10 cellular contexts compared by ENCODE assay signal in the genomic region with DNA sequence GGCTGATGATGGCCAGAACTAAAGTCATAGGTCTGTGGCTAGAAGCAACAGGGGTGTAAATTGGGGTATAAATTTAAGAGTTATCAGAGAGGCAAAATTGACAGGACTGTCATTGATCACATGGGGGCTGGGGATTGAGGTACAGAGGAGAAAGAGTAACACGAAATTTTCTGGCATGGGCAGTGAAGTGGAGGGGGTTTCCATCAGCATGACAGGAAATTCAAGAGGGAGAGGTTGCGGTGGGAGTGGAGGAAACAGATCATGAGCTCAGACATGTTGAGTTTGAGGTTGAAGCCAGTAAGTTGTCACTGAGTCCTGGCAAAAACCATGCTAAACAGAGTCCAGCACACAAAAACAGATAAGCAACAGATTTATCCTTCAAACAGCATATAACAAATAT.
DNase-seq lines count a peak whose midpoint lies in the region; ATAC-seq and TF ChIP-seq lines count a peak whose summit lies in the region.
"Had no signal": no experiment of that assay in that cellular context is flagged by ENCODE, and none has a peak within 500 bp of the region (broad histone marks: within the 10 kb centered on the region; RNA-seq: fewer than 3 reads in every experiment).

No MANE protein-coding gene starts in this region.

- no peaks in the 10 kb centered on the region for H3K9me3 ChIP-seq in GM23248 (ENCODE audit: low read depth)
- H3K9me3 ChIP-seq: SJCRH30 had no signal

- H3K4me3 ChIP-seq in brain microvascular endothelial cell (ENCODE audit: low read depth, low read length): no peak overlapping the region
- no peak overlapping the region for H3K4me3 ChIP-seq in GM23248
- H3K4me3 ChIP-seq: SJCRH30 had no signal

- H3K79me2 ChIP-seq in GM23248 (ENCODE audit: insufficient read depth): no peaks in the 10 kb centered on the region

- no peaks in the 10 kb centered on the region for H3K36me3 ChIP-seq in brain microvascular endothelial cell (replicated peaks)
- no peaks in the 10 kb centered on the region for H3K36me3 ChIP-seq in GM23248 (ENCODE audit: low read depth)
- H3K36me3 ChIP-seq: SJCRH30 had no signal

- TF ChIP-seq CTCF in brain microvascular endothelial cell (IDR thresholded peaks at IDR 0.05; ENCODE audit: low read depth, low read length, missing control alignments): no peak

- H3K27me3 Mint-ChIP-seq in activated T-helper 1 cell treated with anti-CD3 and anti-CD28 coated beads, Interleukin-12 subunit alpha, Interleukin-12 subunit beta, Interleukin-2, Interleukin-4 antibody, amounts not matched to agents 30 ng/mL and 10 ng/mL and 1 ng/mL, durations not matched to agents 14 hours and 24 hours and 36 hours (ENCODE audit: insufficient read depth): no peaks in the 10 kb centered on the region

- H3K27me3 ChIP-seq in brain microvascular endothelial cell (replicated peaks) (no peaks in the 10 kb centered on the region), GM23248 (replicated peaks; ENCODE audit: insufficient read depth) (no peaks in the 10 kb centered on the region)
- H3K27me3 ChIP-seq: SJCRH30 had no signal

- no peaks in the 10 kb centered on the region for H3K9me2 ChIP-seq in GM23248 (ENCODE audit: insufficient read depth)

- in situ Hi-C loops in brain microvascular endothelial cell (cut with HindIII; ENCODE audit: low pct_ligation_motif_present, low sequenced_read_pairs) (no loop called here), GM23248 (cut with MboI) (no loop called here)

- H3K36me3 Mint-ChIP-seq in activated T-helper 1 cell treated with anti-CD3 and anti-CD28 coated beads, Interleukin-12 subunit alpha, Interleukin-12 subunit beta, Interleukin-2, Interleukin-4 antibody, amounts not matched to agents 30 ng/mL and 10 ng/mL and 1 ng/mL, durations not matched to agents 14 hours and 24 hours and 36 hours (ENCODE audit: low read depth): peaks cover 4% of the 10 kb centered on the region

- no peak overlapping the region for H3K9ac ChIP-seq in GM23248

- WGBS in GM23248 (ENCODE audit: low coverage in 1 of 2, low lambda C conversion rate in 2 of 2, missing lambda C conversion rate in 2 of 2), 2 experiments: 47 to 50% methylated on average over 2 of the region's 2 CpGs

- intact Hi-C loops in activated T-helper 1 cell treated with anti-CD3 and anti-CD28 coated beads, Interleukin-12 subunit alpha, Interleukin-12 subunit beta, Interleukin-2, Interleukin-4 antibody, amounts not matched to agents 30 ng/mL and 10 ng/mL and 1 ng/mL, durations not matched to agents 14 hours and 24 hours and 36 hours (cut with micrococcal nuclease): loop anchor here (1.0 to 5.0 kb wide), 9 partner anchors 9 to 573 kb away; partner anchors contain the start of genes TPT1 and TSC22D1

- H3K27ac ChIP-seq in brain microvascular endothelial cell: no peak overlapping the region
- no peak overlapping the region for H3K27ac ChIP-seq in GM23248
- H3K27ac ChIP-seq: SJCRH30 had no signal

- ATAC-seq in GM19025 (IDR thresholded peaks at IDR 0.05; ENCODE audit: low read depth, unreplicated experiment) (peak; percentile 50), HG02973 (IDR thresholded peaks at IDR 0.05; ENCODE audit: unreplicated experiment) (peak; percentile 61)

- DNase-seq in activated T-helper 1 cell treated with anti-CD3 and anti-CD28 coated beads, Interleukin-12 subunit alpha, Interleukin-12 subunit beta, Interleukin-2, Interleukin-4 antibody, amounts not matched to agents 30 ng/mL and 10 ng/mL and 1 ng/mL, durations not matched to agents 14 hours and 24 hours and 36 hours (ENCODE audit: low spot score): peak; percentile 63
- peak; percentile 10 for DNase-seq in stimulated activated CD8-positive, alpha-beta memory T cell treated with anti-CD3 and anti-CD28 coated beads, Interleukin-12 subunit alpha, Interleukin-12 subunit beta, amount 100 ng/mL, for 4 hours (ENCODE audit: low read depth)
- DNase-seq in brain microvascular endothelial cell (no peak), NCI-H748 treated with DMSO at 0.1 percent for 48 hours (lab: John Stamatoyannopoulos, UW) (no peak), GM23248 (no peak)
- DNase-seq: amygdala, NCI-H1694, SJCRH30 had no signal

- no peaks in the 10 kb centered on the region for H4K20me1 ChIP-seq in GM23248 (ENCODE audit: insufficient read depth)

- peak overlapping the region; percentile 82 for H3K27ac Mint-ChIP-seq in activated T-helper 1 cell treated with anti-CD3 and anti-CD28 coated beads, Interleukin-12 subunit alpha, Interleukin-12 subunit beta, Interleukin-2, Interleukin-4 antibody, amounts not matched to agents 30 ng/mL and 10 ng/mL and 1 ng/mL, durations not matched to agents 14 hours and 24 hours and 36 hours

- peaks cover 56% of the 10 kb centered on the region for H3K4me1 Mint-ChIP-seq in activated T-helper 1 cell treated with anti-CD3 and anti-CD28 coated beads, Interleukin-12 subunit alpha, Interleukin-12 subunit beta, Interleukin-2, Interleukin-4 antibody, amounts not matched to agents 30 ng/mL and 10 ng/mL and 1 ng/mL, durations not matched to agents 14 hours and 24 hours and 36 hours (ENCODE audit: low read depth)

- H3K4me3 Mint-ChIP-seq in activated T-helper 1 cell treated with anti-CD3 and anti-CD28 coated beads, Interleukin-12 subunit alpha, Interleukin-12 subunit beta, Interleukin-2, Interleukin-4 antibody, amounts not matched to agents 30 ng/mL and 10 ng/mL and 1 ng/mL, durations not matched to agents 14 hours and 24 hours and 36 hours: peak overlapping the region; percentile 41

- H3K9me3 Mint-ChIP-seq in activated T-helper 1 cell treated with anti-CD3 and anti-CD28 coated beads, Interleukin-12 subunit alpha, Interleukin-12 subunit beta, Interleukin-2, Interleukin-4 antibody, amounts not matched to agents 30 ng/mL and 10 ng/mL and 1 ng/mL, durations not matched to agents 14 hours and 24 hours and 36 hours: peaks cover 3% of the 10 kb centered on the region

- H2AFZ ChIP-seq in GM23248: no peak overlapping the region

- no peak overlapping the region for H3K4me2 ChIP-seq in GM23248 (ENCODE audit: unreplicated experiment)

- 0 out of 2 replicates have a peak, but pooled peaks cover 7% of the 10 kb centered on the region for H3F3A ChIP-seq in GM23248 (ENCODE audit: insufficient read depth)

- peaks cover 11% of the 10 kb centered on the region for H3K4me1 ChIP-seq in GM23248 (ENCODE audit: insufficient read depth)
- H3K4me1 ChIP-seq: SJCRH30 had no signal

Comparison
In these comparisons a context has a peak if more than half of its experiments do, and no peak if none do; other contexts are left out.
1. DNase-seq: peak in activated T-helper 1 cell treated with anti-CD3 and anti-CD28 coated beads, Interleukin-12 subunit alpha, Interleukin-12 subunit beta, Interleukin-2, Interleukin-4 antibody, amounts not matched to agents 30 ng/mL and 10 ng/mL and 1 ng/mL, durations not matched to agents 14 hours and 24 hours and 36 hours (single experiment) and stimulated activated CD8-positive, alpha-beta memory T cell treated with anti-CD3 and anti-CD28 coated beads, Interleukin-12 subunit alpha, Interleukin-12 subunit beta, amount 100 ng/mL, for 4 hours (single experiment); none in brain microvascular endothelial cell (single experiment), NCI-H748 treated with DMSO at 0.1 percent for 48 hours (single experiment) and GM23248 (single experiment).